8 cellular contexts compared by ENCODE assay signal in genomic region chr10:29409241-29410051, GRCh38.
DNase-seq lines count a peak whose midpoint lies in the region; ATAC-seq and TF ChIP-seq lines count a peak whose summit lies in the region.

No MANE protein-coding gene starts in this region.

- peaks cover 49% of the 10 kb centered on the region for H3K9me3 Mint-ChIP-seq in endodermal cell

- no peaks in the 10 kb centered on the region for H3K36me3 ChIP-seq in endodermal cell (ENCODE audit: control insufficient read depth, insufficient read depth, low read length)
- no peaks in the 10 kb centered on the region for H3K36me3 ChIP-seq in stomach

- no peak overlapping the region for H3K27ac Mint-ChIP-seq in endodermal cell

- H3K27ac ChIP-seq in endodermal cell (ENCODE audit: low read depth, low read length) (no peak overlapping the region), stomach (peak overlapping the region; percentile 89 to 99 (median 91))

- CTCF ChIA-PET in AG04449 (lab: Yijun Ruan, JAX) = interaction anchor here (1.0 to 6.3 kb wide), 9 partner anchors 19 to 104 kb away, joined by 3 to 76 read pairs (median 4); no protein-coding TSS in a partner anchor

- H3K27me3 ChIP-seq in endodermal cell (ENCODE audit: control insufficient read depth, insufficient read depth, low read length, poor library complexity, severe bottlenecking) = no peaks in the 10 kb centered on the region
- no peaks in the 10 kb centered on the region for H3K27me3 ChIP-seq in stomach

- POLR2A ChIA-PET in AG04449 (lab: Yijun Ruan, JAX) = interaction anchor here (0.6 to 1.4 kb wide), 2 partner anchors 19 to 337 kb away, joined by 5 read pairs; no protein-coding TSS in a partner anchor

- no peak overlapping the region for H3K4me3 Mint-ChIP-seq in endodermal cell

- TF ChIP-seq EP300 in stomach (IDR thresholded peaks at IDR 0.05) = no peak

- WGBS in endodermal cell (ENCODE audit: insufficient coverage in 1 of 2, insufficient read length in 1 of 2), 2 experiments = 25 to 53% methylated on average over 27 to 68 of the region's 68 CpGs
- 2 to 17% (median 7%) methylated on average over 27 to 68 of the region's 68 CpGs for WGBS in stomach, 5 donors

- no peak for TF ChIP-seq CTCF in AG04449 (IDR thresholded peaks at IDR 0.05; ENCODE audit: insufficient read depth, low read length, missing control alignments)
- no peak for TF ChIP-seq CTCF in endodermal cell (conservative IDR thresholded peaks at IDR 0.05)
- no peak for TF ChIP-seq CTCF in stomach (IDR thresholded peaks at IDR 0.05)

- ATAC-seq in GM18858 (IDR thresholded peaks at IDR 0.05; ENCODE audit: unreplicated experiment) (peak; percentile 38), HG03064 (IDR thresholded peaks at IDR 0.05; ENCODE audit: low read depth, unreplicated experiment) (peak; percentile 61)

- DNase-seq in AG04449 (ENCODE audit: low read depth, low spot score) (no peak), NCI-H345 treated with DMSO at 0.1 percent for 48 hours (lab: John Stamatoyannopoulos, UW; ENCODE audit: unreplicated experiment) (peak; percentile 23), endodermal cell (no peak), midbrain (lab: John Stamatoyannopoulos, UW) (peak; percentile 88), stomach (peak; percentile 79)
- DNase-seq in activated CD8-positive, alpha-beta memory T cell treated with anti-CD3 and anti-CD28 coated beads for 24 hours = peak; percentile 81

- H3K9me3 ChIP-seq in endodermal cell (ENCODE audit: control insufficient read depth, low read length) (peaks cover 38% of the 10 kb centered on the region), stomach (no peaks in the 10 kb centered on the region)

- intact Hi-C loops in stomach (cut with DNase I; ENCODE audit: low total_unique reads) = no loop called here

- H3K36me3 Mint-ChIP-seq in endodermal cell (ENCODE audit: low read depth) = peaks cover 5% of the 10 kb centered on the region

- H3K4me3 ChIP-seq in AG04449 (ENCODE audit: low read depth, low read length) (peak overlapping the region; percentile 97), endodermal cell (ENCODE audit: low read length) (peak overlapping the region; percentile 88), stomach (peak overlapping the region; percentile 68 to 80 (median 70))

- H3K4me1 ChIP-seq in endodermal cell (ENCODE audit: control insufficient read depth, insufficient read depth, low read length) (no peaks in the 10 kb centered on the region), stomach (peaks cover 17 to 51% (median 34%) of the 10 kb centered on the region in 4 donors)

- H3K27me3 Mint-ChIP-seq in endodermal cell (ENCODE audit: insufficient read depth) = peaks cover 2% of the 10 kb centered on the region

- peak overlapping the region; percentile 55 for H3K9ac ChIP-seq in endodermal cell (ENCODE audit: extremely low read depth, low read length, poor library complexity, severe bottlenecking)

- TF ChIP-seq POLR2A in stomach (IDR thresholded peaks at IDR 0.05) = peak in 2 of 4 donors; percentile 17 to 48

- H3K4me1 Mint-ChIP-seq in endodermal cell = no peaks in the 10 kb centered on the region

Comparison
In these comparisons a context has a peak if more than half of its experiments do, and no peak if none do; other contexts are left out.
1. DNase-seq: peak in NCI-H345 treated with DMSO at 0.1 percent for 48 hours (single experiment), activated CD8-positive, alpha-beta memory T cell treated with anti-CD3 and anti-CD28 coated beads for 24 hours (single experiment), midbrain (single experiment) and stomach (single experiment); none in AG04449 (single experiment) and endodermal cell (single experiment).
2. Peak in every context shown above with its lines, with median percentiles within 50 percentile points of each other: H3K4me3 ChIP-seq.